In genomic region chr7:8389898-8390642, GRCh38 we compare ENCODE assay signal across 10 cellular contexts. TPM values are rescaled to one million over a fixed set of nuclear protein-coding genes. Genes with fewer than 3 reads are reported as not detected.
A peak's percentile ranks its signal among the peaks of the same experiment; 100 is the strongest.
DNase-seq lines count a peak whose midpoint lies in the region; ATAC-seq and TF ChIP-seq lines count a peak whose summit lies in the region.
"Had no signal": no experiment of that assay in that cellular context is flagged by ENCODE, and none has a peak within 500 bp of the region (broad histone marks: within the 10 kb centered on the region; RNA-seq: fewer than 3 reads in every experiment).

No MANE protein-coding gene starts in this region.

- H3K27ac ChIP-seq in cingulate gyrus (ENCODE audit: low read depth, low read length) (peak overlapping the region; percentile 76), gastrocnemius medialis (no peak overlapping the region)

- in situ Hi-C loops in gastrocnemius medialis (cut with MboI; ENCODE audit: low sequenced_read_pairs in 4 of 4): no loop called here

- peak; percentile 75 for DNase-seq in DMS53 (lab: John Stamatoyannopoulos, UW)
- peak; percentile 18 for DNase-seq in NB4 (ENCODE audit: low read depth)
- peak; percentile 62 for DNase-seq in middle frontal gyrus (ENCODE audit: extremely low spot score, low spot score)
- DNase-seq in activated CD8-positive, alpha-beta memory T cell treated with anti-CD3 and anti-CD28 coated beads, Interleukin-2, amount 50 U/mL, for 4 hours: no peak
- DNase-seq in gastrocnemius medialis: no peak
- no peak for DNase-seq in activated CD4-positive, alpha-beta T cell treated with anti-CD3 and anti-CD28 coated beads for 1 hour
- no peak for DNase-seq in omental fat pad (ENCODE audit: low spot score)
- DNase-seq: NK-92 treated with Interleukin-12 subunit alpha and Interleukin-12 subunit beta, amount 100 ng/mL, for 24 hours had no signal

- intact Hi-C loops in gastrocnemius medialis (cut with DNase I; ENCODE audit: low total_unique reads): no loop called here

- no peak for TF ChIP-seq POLR2A in NB4 (IDR thresholded peaks at IDR 0.05; ENCODE audit: extremely low read depth, insufficient read length)
- TF ChIP-seq POLR2A in gastrocnemius medialis (IDR thresholded peaks at IDR 0.05): no peak

- H3K4me3 ChIP-seq in NB4 (ENCODE audit: low read depth, low read length): no peak overlapping the region
- no peak overlapping the region for H3K4me3 ChIP-seq in gastrocnemius medialis

- no peak for TF ChIP-seq CTCF in NB4 (IDR thresholded peaks at IDR 0.05; ENCODE audit: low read depth, low read length)
- TF ChIP-seq CTCF in gastrocnemius medialis (IDR thresholded peaks at IDR 0.05 in 4 of 5, conservative IDR thresholded peaks at IDR 0.05 in 1 of 5): no peak
- TF ChIP-seq CTCF in omental fat pad (IDR thresholded peaks at IDR 0.05): no peak

- no peaks in the 10 kb centered on the region for H3K36me3 ChIP-seq in gastrocnemius medialis

- ATAC-seq in gastrocnemius medialis (no peak), omental fat pad (ENCODE audit: low FRiP score) (no peak)

- no peaks in the 10 kb centered on the region for H3K9me3 ChIP-seq in gastrocnemius medialis

- no peaks in the 10 kb centered on the region for H3K27me3 ChIP-seq in gastrocnemius medialis

- H3K4me1 ChIP-seq in gastrocnemius medialis: no peaks in the 10 kb centered on the region

RNA-seq across cellular contexts. Expression of gene NXPH1, which starts 43.3 kb away (rescaled TPM):
- total RNA-seq in gastrocnemius medialis: not detected
- total RNA-seq in omental fat pad: not detected
- total RNA-seq: bronchial epithelial cell had no signal

Comparison
In these comparisons a context has a peak if more than half of its experiments do, and no peak if none do; other contexts are left out.
1. DNase-seq: peak in DMS53 (single experiment), NB4 (single experiment) and middle frontal gyrus (single experiment); none in activated CD8-positive, alpha-beta memory T cell treated with anti-CD3 and anti-CD28 coated beads, Interleukin-2, amount 50 U/mL, for 4 hours (single experiment), gastrocnemius medialis (0 of 2), activated CD4-positive, alpha-beta T cell treated with anti-CD3 and anti-CD28 coated beads for 1 hour (single experiment) and omental fat pad (single experiment).